In genomic region chr12:1630081-1630826, GRCh38 we compare ENCODE assay signal across 8 cellular contexts. TPM values are rescaled to one million over a fixed set of nuclear protein-coding genes. Genes with fewer than 3 reads are reported as not detected.
A peak's percentile ranks its signal among the peaks of the same experiment; 100 is the strongest.
DNase-seq lines count a peak whose midpoint lies in the region; ATAC-seq and TF ChIP-seq lines count a peak whose summit lies in the region.

No MANE protein-coding gene starts in this region.

- H3K79me2 ChIP-seq in SK-N-SH (ENCODE audit: insufficient read depth) = peaks cover 12% of the 10 kb centered on the region; the same call in 1 of the 2 replicates

- 0 out of 2 replicates have a peak overlapping the region, but pooled peaks have one; percentile 24 for H3K4me2 ChIP-seq in SK-N-SH

- H3K9me3 ChIP-seq in SK-N-SH (no peaks in the 10 kb centered on the region), lung (ENCODE audit: control insufficient read depth in 2 of 2, insufficient read depth in 1 of 2, low read length in 1 of 2) (peaks cover 0 to 5% of the 10 kb centered on the region in 2 donors)

- TF ChIP-seq EP300 in SK-N-SH (IDR thresholded peaks at IDR 0.05; ENCODE audit: borderline replicate concordance in 1 of 2, low read depth in 1 of 2, low read length in 1 of 2) = peak in 1 of 2 experiments; percentile 26; a peak in 1 of 4 replicates

- TF ChIP-seq CTCF in AG09309 (IDR thresholded peaks at IDR 0.05; ENCODE audit: control insufficient read depth, insufficient read depth, low read depth, low read length, missing control alignments) (no peak), GM20000 (IDR thresholded peaks at IDR 0.05; ENCODE audit: extremely low read depth, missing control alignments) (peak; percentile 14), SK-N-SH (IDR thresholded peaks at IDR 0.05) (no peak; the same call in 1 of the 2 replicates), coronary artery (IDR thresholded peaks at IDR 0.05) (no peak), lung (IDR thresholded peaks at IDR 0.05; ENCODE audit: control extremely low read depth, extremely low read depth) (no peak)

- H3K4me1 ChIP-seq in SK-N-SH (ENCODE audit: control insufficient read depth in 1 of 2, insufficient read depth in 2 of 2, low read depth in 1 of 2, low read length in 1 of 2) (peaks cover 0 to 22% of the 10 kb centered on the region in 2 experiments; a peak in 2 of 4 replicates), lung (ENCODE audit: control insufficient read depth in 2 of 2, insufficient read depth in 2 of 2, low read length in 2 of 2) (peaks cover 0 to 13% of the 10 kb centered on the region in 2 donors)

- H2AFZ ChIP-seq in SK-N-SH (ENCODE audit: low read depth) = no peak overlapping the region

- H3F3A ChIP-seq in SK-N-SH (replicated peaks; ENCODE audit: insufficient read depth) = peaks cover 8% of the 10 kb centered on the region

- H3K4me3 ChIP-seq in AG09309 (ENCODE audit: control insufficient read depth, low read depth, low read length) (peak overlapping the region; percentile 25), SK-N-SH (ENCODE audit: low read depth in 2 of 2, low read length in 1 of 2) (peak overlapping the region in 1 of 2 experiments; percentile 42; a peak in 2 of 4 replicates), coronary artery (peak overlapping the region; percentile 73), lung (no peak overlapping the region)

- H3K36me3 ChIP-seq in SK-N-SH (replicated peaks in 1 of 2; ENCODE audit: control insufficient read depth in 1 of 2, insufficient read depth in 2 of 2, low read length in 1 of 2) (peaks cover 0 to 7% of the 10 kb centered on the region in 2 experiments), lung (ENCODE audit: control insufficient read depth in 2 of 2, insufficient read depth in 2 of 2, low read length in 2 of 2) (no peaks in the 10 kb centered on the region)

- H3K9me2 ChIP-seq in SK-N-SH = no peaks in the 10 kb centered on the region

- peak; percentile 22; the same call in 1 of the 2 replicates for TF ChIP-seq RAD21 in SK-N-SH (IDR thresholded peaks at IDR 0.05; ENCODE audit: low read length)

- POLR2A ChIA-PET in SK-N-SH (lab: Yijun Ruan, JAX) = interaction anchor here (0.8 to 2.5 kb wide), 7 partner anchors 14 to 161 kb away, joined by 3 to 11 read pairs (median 5); partner anchors contain the start of gene ADIPOR2

- peaks cover 8% of the 10 kb centered on the region; the same call in 1 of the 2 replicates for H4K20me1 ChIP-seq in SK-N-SH (ENCODE audit: insufficient read depth)

- H3K27me3 ChIP-seq in SK-N-SH (ENCODE audit: insufficient read depth) (no peaks in the 10 kb centered on the region), lung (ENCODE audit: control insufficient read depth, insufficient read depth) (no peaks in the 10 kb centered on the region)

- no peak for DNase-seq in AG09309 (ENCODE audit: low read depth)
- no peak for DNase-seq in GM20000 (ENCODE audit: low spot score)
- DNase-seq in SK-N-SH = peak; percentile 88
- DNase-seq in coronary artery (ENCODE audit: low spot score) = no peak
- peak; percentile 36 for DNase-seq in lung (ENCODE audit: low spot score)
- DNase-seq in substantia nigra (lab: John Stamatoyannopoulos, UW) = peak in 22 of 49 donors; percentile 17 to 80 (median 37)
- DNase-seq in HCEC 1CT = no peak

- 51% methylated on average over 24 of the region's 60 CpGs for WGBS in SK-N-SH (ENCODE audit: low lambda C conversion rate)
- 1 to 2% methylated on average over 44 to 60 of the region's 60 CpGs for WGBS in lung, 2 donors

- no peak overlapping the region for H3K9ac ChIP-seq in SK-N-SH

- ATAC-seq in lung (ENCODE audit: insufficient read depth, low FRiP score) = peak; percentile 22
- no peak for ATAC-seq in HG03571 (IDR thresholded peaks at IDR 0.05; ENCODE audit: unreplicated experiment)

- CTCF ChIA-PET in SK-N-SH (lab: Yijun Ruan, JAX) = interaction anchor here (0.6 to 9.6 kb wide), 21 partner anchors 8 to 953 kb away, joined by 3 to 166 read pairs (median 5); no protein-coding TSS in a partner anchor

- H3K27ac ChIP-seq in SK-N-SH (ENCODE audit: low read depth in 2 of 2, low read length in 1 of 2) (peak overlapping the region in 1 of 2 experiments; percentile 70; a peak in 2 of 4 replicates), coronary artery (peak overlapping the region in 1 of 2 donors; percentile 43), lung (ENCODE audit: low read depth in 1 of 2, low read length in 1 of 2) (peak overlapping the region in 1 of 2 donors; percentile 20), substantia nigra (ENCODE audit: low read depth, low read length, poor library complexity, severe bottlenecking) (peak overlapping the region; percentile 7)

TF ChIP-seq in SK-N-SH, 30 proteins besides CTCF, POLR2A, EP300 and RAD21:
- TF ChIP-seq MXI1 (IDR thresholded peaks at IDR 0.05; ENCODE audit: low read depth, low read length) (peak; percentile 44), RCOR1 (IDR thresholded peaks at IDR 0.05; ENCODE audit: low read length) (peak; percentile 66), GABPA (IDR thresholded peaks at IDR 0.05; ENCODE audit: low read depth) (no peak)

RNA-seq across cellular contexts. Expression of gene WNT5B, which starts 1.2 kb away (rescaled TPM):
- polyA plus RNA-seq in SK-N-SH (2012; rRNA removed) (29.3 and 29.4 TPM in 2 replicates), lung (1 to 10 TPM; 2.8 to 3.6 TPM)
- 16.5 and 26.4 TPM in 2 replicates for polyA plus RNA-seq in SK-N-SH (2012; cell fraction: cytosol; rRNA removed)
- 30.1 and 32.1 TPM in 2 replicates for polyA plus RNA-seq in SK-N-SH (2012; cell fraction: nucleus; rRNA removed)
- total RNA-seq in lung = 10 to 100 TPM in 1 of 2 donors, 1 to 10 TPM in 1; 7.8 to 12.6 TPM

RNA-seq across cellular contexts. Expression of gene FBXL14, which starts 35.9 kb away (rescaled TPM):
- 11.3 and 12.8 TPM in 2 replicates for polyA plus RNA-seq in SK-N-SH (2012; rRNA removed)
- polyA plus RNA-seq in SK-N-SH (2012; cell fraction: cytosol; rRNA removed) = 4.3 and 9.3 TPM in 2 replicates
- 4.7 and 7.0 TPM in 2 replicates for polyA plus RNA-seq in SK-N-SH (2012; cell fraction: nucleus; rRNA removed)
- total RNA-seq in lung = 10 to 100 TPM; 12.6 to 23.0 TPM
- polyA plus RNA-seq in lung = 10 to 100 TPM in 1 of 2 donors, 1 to 10 TPM in 1; 4.4 to 13.6 TPM

Comparison
In these comparisons a context has a peak if more than half of its experiments do, and no peak if none do; other contexts are left out.
1. DNase-seq: peak in SK-N-SH (single experiment) and lung (single experiment); none in AG09309 (single experiment), GM20000 (single experiment), coronary artery (single experiment) and HCEC 1CT (single experiment).